Comparison of ENCODE assay signal across 12 cellular contexts in genomic region chr6:71333700-71334099, GRCh38. TPM values are rescaled to one million over a fixed set of nuclear protein-coding genes. Genes with fewer than 3 reads are reported as not detected.
A peak's percentile ranks its signal among the peaks of the same experiment; 100 is the strongest.
DNase-seq lines count a peak whose midpoint lies in the region; ATAC-seq and TF ChIP-seq lines count a peak whose summit lies in the region.
"Had no signal": no experiment of that assay in that cellular context is flagged by ENCODE, and none has a peak within 500 bp of the region (broad histone marks: within the 10 kb centered on the region; RNA-seq: fewer than 3 reads in every experiment).

No MANE protein-coding gene starts in this region.

- peak overlapping the region; percentile 77; the same call in 1 of the 2 replicates for H3K27ac ChIP-seq in IMR-90 (ENCODE audit: insufficient read depth, low read length)
- peak overlapping the region; percentile 51 for H3K27ac ChIP-seq in mammary epithelial cell (ENCODE audit: insufficient read depth, low read depth, low read length)
- peak overlapping the region; percentile 52 for H3K27ac ChIP-seq in mesenchymal stem cell (ENCODE audit: low read length, poor library complexity, severe bottlenecking)

- BruUV-seq in IMR-90 (replicated peaks; lab: Mats Ljungman, UMichigan) (no TSS peak), mammary epithelial cell (replicated peaks; lab: Mats Ljungman, UMichigan) (no TSS peak)

- no peak for TF ChIP-seq RAD21 in IMR-90 (IDR thresholded peaks at IDR 0.05; ENCODE audit: low read length)

- H4K20me1 ChIP-seq in IMR-90 (ENCODE audit: insufficient read depth, low read length) (no peaks in the 10 kb centered on the region), mammary epithelial cell (ENCODE audit: insufficient read depth, low read length) (no peaks in the 10 kb centered on the region)

- intact Hi-C loops in IMR-90 (cut with micrococcal nuclease) (no loop called here), mammary epithelial cell (cut with micrococcal nuclease) (no loop called here)

- H2AFZ ChIP-seq in IMR-90 (replicated peaks; ENCODE audit: low read length, poor library complexity) (no peak overlapping the region), mammary epithelial cell (ENCODE audit: low read depth, low read length) (no peak overlapping the region), mesenchymal stem cell (ENCODE audit: low read depth, low read length) (no peak overlapping the region)

- no peak overlapping the region for H3K9ac ChIP-seq in IMR-90 (ENCODE audit: low read depth, low read length)
- H3K9ac ChIP-seq in mammary epithelial cell (ENCODE audit: insufficient read depth, low read length), result no peak overlapping the region
- peak overlapping the region; percentile 75 for H3K9ac ChIP-seq in mesenchymal stem cell (ENCODE audit: low read length)

- H2BK20ac ChIP-seq in IMR-90 (ENCODE audit: low read depth, low read length), result peak overlapping the region; percentile 66; the same call in 1 of the 2 replicates

- H4K8ac ChIP-seq in IMR-90 (ENCODE audit: low read depth in 2 of 2, low read length in 2 of 2), result peak overlapping the region in 1 of 2 experiments; percentile 20; a peak in 1 of 4 replicates
- no peak overlapping the region for H4K8ac ChIP-seq in mesenchymal stem cell (ENCODE audit: low read length)

- H3K4me1 ChIP-seq in IMR-90 (ENCODE audit: control insufficient read depth, insufficient read depth, low read length) (peaks cover 6% of the 10 kb centered on the region), mammary epithelial cell (ENCODE audit: insufficient read depth, low read length) (peaks cover 13% of the 10 kb centered on the region), mesenchymal stem cell (ENCODE audit: control insufficient read depth, insufficient read depth, low read depth, low read length) (no peaks in the 10 kb centered on the region)

- peak overlapping the region; percentile 90 for H3K18ac ChIP-seq in IMR-90 (ENCODE audit: low read depth, low read length)
- H3K18ac ChIP-seq in mesenchymal stem cell (ENCODE audit: low read depth in 1 of 2, low read length in 2 of 2), result no peak overlapping the region

- H2BK12ac ChIP-seq in mesenchymal stem cell (ENCODE audit: low read length in 2 of 2), result peak overlapping the region in 1 of 2 experiments; percentile 96

- no peaks in the 10 kb centered on the region for H3K36me3 ChIP-seq in IMR-90 (ENCODE audit: control insufficient read depth, insufficient read depth, low read length)
- H3K36me3 ChIP-seq in mammary epithelial cell (ENCODE audit: insufficient read depth, low read length), result no peaks in the 10 kb centered on the region
- no peaks in the 10 kb centered on the region for H3K36me3 ChIP-seq in mesenchymal stem cell (ENCODE audit: control insufficient read depth in 1 of 2, insufficient read depth in 2 of 2, low read depth in 1 of 2, low read length in 2 of 2)

- H3K14ac ChIP-seq in IMR-90 (replicated peaks; ENCODE audit: low read depth, low read length) (peak overlapping the region; percentile 34; the same call in 1 of the 2 replicates), mesenchymal stem cell (ENCODE audit: low read length in 2 of 2) (no peak overlapping the region)

- H4K5ac ChIP-seq in IMR-90 (ENCODE audit: low read depth, low read length), result peak overlapping the region; percentile 90

- H3K56ac ChIP-seq in IMR-90 (ENCODE audit: extremely low read depth, insufficient read depth, low read length), result no peak overlapping the region

- peaks cover 8% of the 10 kb centered on the region for H3K9me1 ChIP-seq in IMR-90 (ENCODE audit: insufficient read depth, low read length)

- H3K79me2 ChIP-seq in mammary epithelial cell (ENCODE audit: insufficient read depth, low read length), result no peaks in the 10 kb centered on the region

- H3K4me3 ChIP-seq in AG09309 (ENCODE audit: control insufficient read depth, low read depth, low read length) (no peak overlapping the region), IMR-90 (ENCODE audit: insufficient read depth, low read depth, low read length) (no peak overlapping the region), mammary epithelial cell (replicated peaks in 1 of 3; ENCODE audit: insufficient read depth in 1 of 3, low read depth in 2 of 3, low read length in 3 of 3) (no peak overlapping the region), mesenchymal stem cell (ENCODE audit: insufficient read depth in 1 of 2, low read depth in 1 of 2, low read length in 2 of 2) (no peak overlapping the region)

- H3K9me3 ChIP-seq in IMR-90 (ENCODE audit: control insufficient read depth, insufficient read depth, low read length), result no peaks in the 10 kb centered on the region
- H3K9me3 ChIP-seq in mammary epithelial cell (replicated peaks; ENCODE audit: insufficient read depth, low read length), result no peaks in the 10 kb centered on the region
- H3K9me3 ChIP-seq in mesenchymal stem cell (ENCODE audit: control insufficient read depth, low read length), result no peaks in the 10 kb centered on the region

- CTCF ChIA-PET in IMR-90 (lab: Yijun Ruan, JAX) (interaction anchor here (0.7 to 0.9 kb wide), 2 partner anchors 26 to 32 kb away, joined by 3 to 4 read pairs; no protein-coding TSS in a partner anchor), mammary epithelial cell (lab: Charles Lee; ENCODE audit: low non-redundant PET) (interaction anchor here (0.7 kb wide), 1 partner anchor 45 kb away, joined by 5 read pairs; no protein-coding TSS in a partner anchor)

- TF ChIP-seq POLR2A in IMR-90 (IDR thresholded peaks at IDR 0.05; ENCODE audit: low read depth, low read length), result no peak

- dilution Hi-C loops in IMR-90 (cut with HindIII; ENCODE audit: low sequenced_read_pairs, unreplicated experiment) (no loop called here), mammary epithelial cell (cut with HindIII; ENCODE audit: low sequenced_read_pairs) (no loop called here)

- peak overlapping the region; percentile 68; the same call in 1 of the 2 replicates for H2AK5ac ChIP-seq in IMR-90 (ENCODE audit: low read depth, low read length)
- no peak overlapping the region for H2AK5ac ChIP-seq in mesenchymal stem cell (ENCODE audit: low read length, severe bottlenecking)

- H3K27me3 ChIP-seq in IMR-90 (ENCODE audit: control insufficient read depth, insufficient read depth, low read length) (no peaks in the 10 kb centered on the region), mammary epithelial cell (ENCODE audit: insufficient read depth, low read length) (no peaks in the 10 kb centered on the region), mesenchymal stem cell (ENCODE audit: control insufficient read depth in 1 of 2, insufficient read depth in 1 of 2, low read length in 2 of 2) (no peaks in the 10 kb centered on the region)

- WGBS in IMR-90 (ENCODE audit: extremely low coverage in 2 of 2, insufficient read length in 1 of 2), 2 experiments, result no CpG with 5 or more reads among the region's 2 CpGs
- WGBS in mammary epithelial cell (ENCODE audit: low coverage, missing lambda C conversion rate), result 13% methylated on average over 2 of the region's 2 CpGs
- 11% methylated on average over 2 of the region's 2 CpGs for WGBS in mesenchymal stem cell

- H3K23ac ChIP-seq in IMR-90 (ENCODE audit: low read depth, low read length) (no peak overlapping the region), mesenchymal stem cell (ENCODE audit: low read length in 2 of 2) (no peak overlapping the region)

- no peak overlapping the region for H2AK9ac ChIP-seq in IMR-90 (replicated peaks; ENCODE audit: low read depth, low read length, poor library complexity)

- H3K4me2 ChIP-seq in IMR-90 (ENCODE audit: low read depth, low read length), result peak overlapping the region; percentile 66; the same call in 1 of the 2 replicates
- H3K4me2 ChIP-seq in mammary epithelial cell (ENCODE audit: insufficient read depth, low read depth, low read length), result peak overlapping the region; percentile 35
- no peak overlapping the region for H3K4me2 ChIP-seq in mesenchymal stem cell (ENCODE audit: low read length, poor library complexity, severe bottlenecking)

- peak overlapping the region; percentile 80 for H2BK5ac ChIP-seq in IMR-90 (ENCODE audit: low read depth, low read length, poor library complexity, severe bottlenecking)
- no peak overlapping the region for H2BK5ac ChIP-seq in mesenchymal stem cell (ENCODE audit: low read depth, low read length, poor library complexity, severe bottlenecking)

- H2BK120ac ChIP-seq in IMR-90 (ENCODE audit: low read depth, low read length) (peak overlapping the region; percentile 63), mesenchymal stem cell (ENCODE audit: low read depth, low read length) (no peak overlapping the region)

- peak; percentile 71 for DNase-seq in AG09309 (ENCODE audit: low read depth)
- DNase-seq in IMR-90, result peak; percentile 94
- DNase-seq in mammary epithelial cell, result peak; percentile 92
- DNase-seq in mesenchymal stem cell, result peak; percentile 95
- DNase-seq in activated naive CD4-positive, alpha-beta T cell treated with Interleukin-2 at 50 U/mL for 16 hours, result no peak
- DNase-seq in activated CD4-positive, alpha-beta T cell treated with anti-CD3 and anti-CD28 coated beads, Interleukin-2, amount 50 U/mL, for 1 hour, result no peak
- DNase-seq: central memory CD4-positive, alpha-beta T cell; MV-4-11; NCI-H69; stimulated activated naive CD8-positive, alpha-beta T cell treated with anti-CD3 and anti-CD28 coated beads, Interleukin-15, amount 100 ng/mL, for 72 hours had no signal

- TF ChIP-seq CTCF in AG09309 (IDR thresholded peaks at IDR 0.05; ENCODE audit: control insufficient read depth, insufficient read depth, low read depth, low read length, missing control alignments) (no peak), IMR-90 (conservative IDR thresholded peaks at IDR 0.05; ENCODE audit: low read depth, low read length) (no peak), mammary epithelial cell (conservative IDR thresholded peaks at IDR 0.05 in 1 of 2, IDR thresholded peaks at IDR 0.05 in 1 of 2; ENCODE audit: extremely low read depth in 1 of 2, insufficient read depth in 1 of 2, low read depth in 1 of 2, low read length in 2 of 2) (no peak)

- H2BK15ac ChIP-seq in IMR-90 (ENCODE audit: low read depth, low read length), result peak overlapping the region; percentile 94; the same call in 2 of the 3 replicates
- H2BK15ac ChIP-seq in mesenchymal stem cell (ENCODE audit: low read depth, poor library complexity, severe bottlenecking), result no peak overlapping the region

- peak; percentile 84 for ATAC-seq in IMR-90 (ENCODE audit: low read depth)
- ATAC-seq in GM18907 (IDR thresholded peaks at IDR 0.05; ENCODE audit: unreplicated experiment), result no peak
- ATAC-seq in HG02981 (IDR thresholded peaks at IDR 0.05; ENCODE audit: unreplicated experiment), result no peak
- ATAC-seq: stimulated activated naive CD8-positive, alpha-beta T cell treated with anti-CD3 and anti-CD28 coated beads, Interleukin-15, amount 100 ng/mL, for 72 hours had no signal

- H4K91ac ChIP-seq in IMR-90 (ENCODE audit: insufficient read depth, low read depth, low read length), result peak overlapping the region; percentile 47; the same call in 1 of the 2 replicates
- H4K91ac ChIP-seq in mesenchymal stem cell (ENCODE audit: low read length), result no peak overlapping the region

- in situ Hi-C loops in IMR-90 (cut with MboI; ENCODE audit: low sequenced_read_pairs) (no loop called here), mammary epithelial cell (cut with MboI; ENCODE audit: low sequenced_read_pairs in 2 of 2) (loop anchor here (5.0 to 25.0 kb wide), 2 partner anchors 131 to 296 kb away; no protein-coding TSS in a partner anchor)

- POLR2A ChIA-PET in IMR-90 (lab: Charles Lee; ENCODE audit: unreplicated experiment), result no interaction called here

- peak overlapping the region; percentile 83 for H3K4ac ChIP-seq in IMR-90 (ENCODE audit: low read depth, low read length)
- H3K4ac ChIP-seq in mesenchymal stem cell (ENCODE audit: low read depth in 1 of 2, low read length in 2 of 2), result no peak overlapping the region

- H3K79me1 ChIP-seq in IMR-90 (ENCODE audit: low read depth in 1 of 2, low read length in 2 of 2) (peaks cover 3 to 8% of the 10 kb centered on the region in 2 experiments; a peak in 2 of 4 replicates), mesenchymal stem cell (replicated peaks; ENCODE audit: low read length, poor library complexity, severe bottlenecking) (peaks cover 19% of the 10 kb centered on the region)

RNA-seq across cellular contexts. Expression of gene OGFRL1, which starts 45.1 kb away (rescaled TPM):
- total RNA-seq in IMR-90 (2012; rRNA removed) (5.7 and 14.4 TPM in 2 replicates), mammary epithelial cell (100 to 1,000 TPM in 1 of 2 donors, 10 to 100 TPM in 1; 33.4 to 106 TPM)
- polyA plus RNA-seq in IMR-90 (2012; rRNA removed) (3.7 and 5.4 TPM in 2 replicates), mammary epithelial cell (6.8 TPM)
- polyA plus RNA-seq in IMR-90 (2012; cell fraction: cytosol; rRNA removed), result 0.65 and 1.2 TPM in 2 replicates
- polyA plus RNA-seq in IMR-90 (2012; cell fraction: nucleus; rRNA removed; ENCODE audit: low replicate concordance), result 0.41 and 2.7 TPM in 2 replicates
- 8.1 TPM for polyA minus RNA-seq in mammary epithelial cell
- 34.2 TPM for polyA plus RNA-seq in mesenchymal stem cell (2013, experiment 1 of 2)
- 37.1 TPM for polyA plus RNA-seq in mesenchymal stem cell (2013, experiment 2 of 2)

Comparison
In these comparisons a context has a peak if more than half of its experiments do, and no peak if none do; other contexts are left out.
1. DNase-seq: peak in AG09309 (single experiment), IMR-90 (single experiment), mammary epithelial cell (single experiment) and mesenchymal stem cell (single experiment); none in activated naive CD4-positive, alpha-beta T cell treated with Interleukin-2 at 50 U/mL for 16 hours (single experiment) and activated CD4-positive, alpha-beta T cell treated with anti-CD3 and anti-CD28 coated beads, Interleukin-2, amount 50 U/mL, for 1 hour (single experiment).
2. Peak in every context shown above with its lines, with median percentiles within 50 percentile points of each other: H3K27ac ChIP-seq.